ENCODE assay signal across 2 cellular contexts in the genomic region with DNA sequence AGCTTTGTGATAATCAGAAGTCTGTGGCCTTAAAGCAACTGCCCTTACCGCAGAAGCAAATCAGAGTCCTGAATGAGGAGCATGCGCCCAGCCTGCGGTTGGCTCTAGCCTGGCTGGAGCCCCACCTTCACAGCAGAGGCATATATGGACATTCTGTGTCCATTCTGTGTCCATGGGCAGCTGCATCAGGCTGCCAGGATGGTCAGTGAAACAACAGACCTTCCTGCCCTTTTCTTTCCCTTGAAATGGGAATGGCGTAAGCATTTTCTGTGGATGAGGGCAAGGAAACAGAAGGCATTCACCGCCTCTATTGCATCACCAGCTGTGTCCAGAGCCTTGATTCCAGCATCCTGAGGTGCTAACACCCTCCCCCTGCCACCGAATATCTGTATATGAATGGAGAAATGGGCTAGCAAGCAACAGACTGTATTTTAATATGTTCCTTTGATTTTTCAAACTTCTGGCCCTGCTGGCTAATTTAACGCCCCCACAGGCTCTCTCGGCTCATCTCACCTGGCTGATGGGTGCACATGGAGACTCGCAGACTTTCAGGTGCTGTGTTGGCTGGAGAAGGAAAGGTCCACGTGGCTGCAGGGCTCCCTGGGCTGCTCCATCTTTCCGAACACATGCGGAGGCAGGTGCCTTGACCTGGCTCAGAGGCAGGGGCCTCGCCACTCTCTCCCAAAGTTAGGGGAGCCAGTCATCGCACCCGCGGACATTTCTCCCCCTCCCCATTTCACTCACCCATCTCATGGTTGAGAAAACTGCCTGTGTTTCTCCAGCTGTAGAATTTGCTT.
TF ChIP-seq lines count a peak whose summit lies in the region.

No MANE protein-coding gene starts in this region.

TF ChIP-seq in GM23338, 12 proteins besides CTCF, POLR2A, EP300 and RAD21:
- no peak for TF ChIP-seq ZNF114 (CRISPR knock-in tag; IDR thresholded peaks at IDR 0.05)
- TF ChIP-seq, protein P1, sequence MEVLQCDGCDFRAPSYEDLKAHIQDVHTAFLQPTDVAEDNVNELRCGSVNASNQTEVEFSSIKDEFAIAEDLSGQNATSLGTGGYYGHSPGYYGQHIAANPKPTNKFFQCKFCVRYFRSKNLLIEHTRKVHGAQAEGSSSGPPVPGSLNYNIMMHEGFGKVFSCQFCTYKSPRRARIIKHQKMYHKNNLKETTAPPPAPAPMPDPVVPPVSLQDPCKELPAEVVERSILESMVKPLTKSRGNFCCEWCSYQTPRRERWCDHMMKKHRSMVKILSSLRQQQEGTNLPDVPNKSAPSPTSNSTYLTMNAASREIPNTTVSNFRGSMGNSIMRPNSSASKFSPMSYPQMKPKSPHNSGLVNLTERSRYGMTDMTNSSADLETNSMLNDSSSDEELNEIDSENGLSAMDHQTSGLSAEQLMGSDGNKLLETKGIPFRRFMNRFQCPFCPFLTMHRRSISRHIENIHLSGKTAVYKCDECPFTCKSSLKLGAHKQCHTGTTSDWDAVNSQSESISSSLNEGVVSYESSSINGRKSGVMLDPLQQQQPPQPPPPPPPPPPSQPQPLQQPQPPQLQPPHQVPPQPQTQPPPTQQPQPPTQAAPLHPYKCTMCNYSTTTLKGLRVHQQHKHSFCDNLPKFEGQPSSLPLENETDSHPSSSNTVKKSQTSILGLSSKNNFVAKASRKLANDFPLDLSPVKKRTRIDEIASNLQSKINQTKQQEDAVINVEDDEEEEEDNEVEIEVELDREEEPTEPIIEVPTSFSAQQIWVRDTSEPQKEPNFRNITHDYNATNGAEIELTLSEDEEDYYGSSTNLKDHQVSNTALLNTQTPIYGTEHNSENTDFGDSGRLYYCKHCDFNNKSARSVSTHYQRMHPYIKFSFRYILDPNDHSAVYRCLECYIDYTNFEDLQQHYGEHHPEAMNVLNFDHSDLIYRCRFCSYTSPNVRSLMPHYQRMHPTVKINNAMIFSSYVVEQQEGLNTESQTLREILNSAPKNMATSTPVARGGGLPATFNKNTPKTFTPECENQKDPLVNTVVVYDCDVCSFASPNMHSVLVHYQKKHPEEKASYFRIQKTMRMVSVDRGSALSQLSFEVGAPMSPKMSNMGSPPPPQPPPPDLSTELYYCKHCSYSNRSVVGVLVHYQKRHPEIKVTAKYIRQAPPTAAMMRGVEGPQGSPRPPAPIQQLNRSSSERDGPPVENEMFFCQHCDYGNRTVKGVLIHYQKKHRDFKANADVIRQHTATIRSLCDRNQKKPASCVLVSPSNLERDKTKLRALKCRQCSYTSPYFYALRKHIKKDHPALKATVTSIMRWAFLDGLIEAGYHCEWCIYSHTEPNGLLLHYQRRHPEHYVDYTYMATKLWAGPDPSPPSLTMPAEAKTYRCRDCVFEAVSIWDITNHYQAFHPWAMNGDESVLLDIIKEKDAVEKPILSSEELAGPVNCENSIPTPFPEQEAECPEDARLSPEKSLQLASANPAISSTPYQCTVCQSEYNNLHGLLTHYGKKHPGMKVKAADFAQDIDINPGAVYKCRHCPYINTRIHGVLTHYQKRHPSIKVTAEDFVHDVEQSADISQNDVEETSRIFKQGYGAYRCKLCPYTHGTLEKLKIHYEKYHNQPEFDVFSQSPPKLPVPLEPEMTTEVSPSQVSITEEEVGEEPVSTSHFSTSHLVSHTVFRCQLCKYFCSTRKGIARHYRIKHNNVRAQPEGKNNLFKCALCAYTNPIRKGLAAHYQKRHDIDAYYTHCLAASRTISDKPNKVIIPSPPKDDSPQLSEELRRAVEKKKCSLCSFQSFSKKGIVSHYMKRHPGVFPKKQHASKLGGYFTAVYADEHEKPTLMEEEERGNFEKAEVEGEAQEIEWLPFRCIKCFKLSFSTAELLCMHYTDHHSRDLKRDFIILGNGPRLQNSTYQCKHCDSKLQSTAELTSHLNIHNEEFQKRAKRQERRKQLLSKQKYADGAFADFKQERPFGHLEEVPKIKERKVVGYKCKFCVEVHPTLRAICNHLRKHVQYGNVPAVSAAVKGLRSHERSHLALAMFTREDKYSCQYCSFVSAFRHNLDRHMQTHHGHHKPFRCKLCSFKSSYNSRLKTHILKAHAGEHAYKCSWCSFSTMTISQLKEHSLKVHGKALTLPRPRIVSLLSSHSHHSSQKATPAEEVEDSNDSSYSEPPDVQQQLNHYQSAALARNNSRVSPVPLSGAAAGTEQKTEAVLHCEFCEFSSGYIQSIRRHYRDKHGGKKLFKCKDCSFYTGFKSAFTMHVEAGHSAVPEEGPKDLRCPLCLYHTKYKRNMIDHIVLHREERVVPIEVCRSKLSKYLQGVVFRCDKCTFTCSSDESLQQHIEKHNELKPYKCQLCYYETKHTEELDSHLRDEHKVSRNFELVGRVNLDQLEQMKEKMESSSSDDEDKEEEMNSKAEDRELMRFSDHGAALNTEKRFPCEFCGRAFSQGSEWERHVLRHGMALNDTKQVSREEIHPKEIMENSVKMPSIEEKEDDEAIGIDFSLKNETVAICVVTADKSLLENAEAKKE (CRISPR knock-in tag; IDR thresholded peaks at IDR 0.05): no peak
- no peak for TF ChIP-seq REST (IDR thresholded peaks at IDR 0.05; ENCODE audit: unreplicated experiment)

TF ChIP-seq in HepG2, 621 proteins besides CTCF, POLR2A, EP300 and RAD21:
- TF ChIP-seq ZMYM4 (CRISPR knock-in tag; IDR thresholded peaks at IDR 0.05) (no peak), CEBPB (IDR thresholded peaks at IDR 0.05; ENCODE audit: borderline replicate concordance, low read depth, low read length) (peak; percentile 35; the same call in 1 of the 2 replicates)
